Comparison of ENCODE assay signal across 27 cellular contexts in genomic region chr9:19181556-19181955, GRCh38. TPM values are rescaled to one million over a fixed set of nuclear protein-coding genes. Genes with fewer than 3 reads are reported as not detected.
DNase-seq lines count a peak whose midpoint lies in the region; ATAC-seq and TF ChIP-seq lines count a peak whose summit lies in the region.
"Had no signal": no experiment of that assay in that cellular context is flagged by ENCODE, and none has a peak within 500 bp of the region (broad histone marks: within the 10 kb centered on the region; RNA-seq: fewer than 3 reads in every experiment).

No MANE protein-coding gene starts in this region.

- WGBS in heart right ventricle, 2 donors: 89 to 91% methylated on average over 5 of the region's 5 CpGs
- WGBS in transverse colon (ENCODE audit: low coverage in 1 of 2), 2 donors: 74 to 80% methylated on average over 5 of the region's 5 CpGs

- no peaks in the 10 kb centered on the region for H3K27me3 ChIP-seq in heart right ventricle
- no peaks in the 10 kb centered on the region for H3K27me3 ChIP-seq in lower lobe of right lung (ENCODE audit: low read depth)
- H3K27me3 ChIP-seq in transverse colon: no peaks in the 10 kb centered on the region
- H3K27me3 ChIP-seq: cardiac muscle cell, ovary, Peyer's patch, SJSA1, testis had no signal

- intact Hi-C loops in heart right ventricle (cut with DNase I): loop anchor here in 3 of 10 donors (5.0 to 10.0 kb wide), 2 partner anchors 51 to 53 kb away; partner anchors contain the start of gene DENND4C (in 3 of the 3)
- intact Hi-C loops in left ventricle myocardium superior (cut with micrococcal nuclease): no loop called here
- intact Hi-C loops in lower lobe of right lung (cut with DNase I): no loop called here
- intact Hi-C loops in transverse colon (cut with DNase I; ENCODE audit: low total_unique reads): no loop called here

- H3K9me3 ChIP-seq in heart right ventricle (no peaks in the 10 kb centered on the region), lower lobe of right lung (no peaks in the 10 kb centered on the region), transverse colon (no peaks in the 10 kb centered on the region)
- H3K9me3 ChIP-seq: A549, HAP-1, ovary, Peyer's patch, SJSA1, testis had no signal

- no peak for TF ChIP-seq EP300 in transverse colon (IDR thresholded peaks at IDR 0.05; ENCODE audit: low read depth)

- in situ Hi-C loops in transverse colon (cut with MboI; ENCODE audit: low pct_ligation_motif_present in 1 of 4, low pct_unique_long_range_greater_than_20kb in 1 of 4, low sequenced_read_pairs in 3 of 4): loop anchor here in 1 of 4 donors (25.0 kb wide), 3 partner anchors 94 to 206 kb away; partner anchors contain the start of gene RPS6

- H3K36me3 ChIP-seq in heart right ventricle (no peaks in the 10 kb centered on the region), lower lobe of right lung (no peaks in the 10 kb centered on the region), transverse colon (no peaks in the 10 kb centered on the region)
- H3K36me3 ChIP-seq: cardiac muscle cell, HAP-1, ovary, Peyer's patch, SJSA1 had no signal

- DNase-seq in heart right ventricle (no peak), left ventricle myocardium superior (no peak), lower lobe of right lung (no peak), transverse colon (no peak), NCI-H2081 treated with DMSO at 0.1 percent for 48 hours (lab: John Stamatoyannopoulos, UW) (no peak), kidney tubule cell (ENCODE audit: low spot score) (no peak), COLO668 (lab: John Stamatoyannopoulos, UW; ENCODE audit: unreplicated experiment) (no peak)
- DNase-seq: activated CD8-positive, alpha-beta memory T cell treated with anti-CD3 and anti-CD28 coated beads, Interleukin-2, amount 50 U/mL, for 4 hours; COR-L47; DMS79; GDM1; NCI-H1092 treated with DMSO at 0.1 percent for 48 hours; NCI-H187 treated with DMSO at 0.1 percent for 48 hours; NCI-H526 treated with DMSO at 0.1 percent for 48 hours; nephron progenitor cell; ovary; Peyer's patch; retina; stimulated activated CD4-positive, alpha-beta T cell treated with anti-CD3 and anti-CD28 coated beads, Interleukin-2, amount 100 ng/mL, for 48 hours; testis had no signal

- ATAC-seq in heart right ventricle: no peak
- ATAC-seq in left ventricle myocardium superior: no peak
- ATAC-seq in lower lobe of right lung: no peak
- ATAC-seq: A549; activated naive CD4-positive, alpha-beta T cell treated with anti-CD3 and anti-CD28 coated beads, Interleukin-2, amount 50 U/mL, for 72 hours; WTC11 had no signal

- no peak overlapping the region for H3K4me3 ChIP-seq in heart right ventricle
- H3K4me3 ChIP-seq in lower lobe of right lung: no peak overlapping the region
- H3K4me3 ChIP-seq in transverse colon: no peak overlapping the region
- H3K4me3 ChIP-seq: A549, cardiac muscle cell, HAP-1, ovary, Peyer's patch, SJSA1, testis had no signal

- H3K4me1 ChIP-seq in heart right ventricle: peaks cover 5 to 48% (median 37%) of the 10 kb centered on the region in 9 donors
- peaks cover 49% of the 10 kb centered on the region for H3K4me1 ChIP-seq in lower lobe of right lung
- H3K4me1 ChIP-seq in transverse colon: peaks cover 16 to 58% (median 40%) of the 10 kb centered on the region in 4 donors
- H3K4me1 ChIP-seq: HAP-1 had no signal

- H3K27ac ChIP-seq in heart right ventricle (peak overlapping the region in 9 of 10 donors; percentile 50 to 90 (median 85)), VCaP (peak overlapping the region; percentile 81), lower lobe of right lung (peak overlapping the region; percentile 86), transverse colon (peak overlapping the region; percentile 86 to 94 (median 89))
- H3K27ac ChIP-seq: SJSA1 had no signal

- TF ChIP-seq POLR2A in transverse colon (IDR thresholded peaks at IDR 0.05): no peak

- no peak for TF ChIP-seq CTCF in heart right ventricle (IDR thresholded peaks at IDR 0.05)
- no peak for TF ChIP-seq CTCF in VCaP (conservative IDR thresholded peaks at IDR 0.05)
- no peak for TF ChIP-seq CTCF in lower lobe of right lung (IDR thresholded peaks at IDR 0.05)
- TF ChIP-seq CTCF in transverse colon (IDR thresholded peaks at IDR 0.05): no peak

RNA-seq across cellular contexts. Expression of gene DENND4C, which starts 48.9 kb away (rescaled TPM):
- total RNA-seq in heart right ventricle (10 to 100 TPM; 21.7 to 28.3 (median 23.8) TPM), left ventricle myocardium superior (22.8 TPM), lower lobe of right lung (105 TPM), transverse colon (100 to 1,000 TPM; 101 to 143 (median 110) TPM)
- 1 to 10 TPM; 5.4 to 6.4 TPM for polyA plus RNA-seq in heart right ventricle

RNA-seq across cellular contexts. Expression of gene PLIN2, which starts 54.3 kb away (rescaled TPM):
- total RNA-seq in heart right ventricle (100 to 1,000 TPM in 3 of 10 donors, 10 to 100 TPM in 7; 35.4 to 205 (median 49.4) TPM), left ventricle myocardium superior (45.1 TPM), lower lobe of right lung (241 TPM), transverse colon (100 to 1,000 TPM in 1 of 4 donors, 10 to 100 TPM in 3; 34.0 to 150 (median 76.1) TPM)
- polyA plus RNA-seq in heart right ventricle: 100 to 1,000 TPM in 1 of 2 donors, 10 to 100 TPM in 1; 35.0 to 184 TPM
